Comparison of ENCODE assay signal across 19 cellular contexts in genomic region chr2:106323337-106324013, GRCh38.
"Had no signal": no experiment of that assay in that cellular context is flagged by ENCODE, and none has a peak within 500 bp of the region (broad histone marks: within the 10 kb centered on the region; RNA-seq: fewer than 3 reads in every experiment).

No MANE protein-coding gene starts in this region.

- H3K4me3 ChIP-seq: MG63, SJSA1, SK-N-MC had no signal

- H3K27me3 ChIP-seq: MG63, SJSA1 had no signal

- H3K4me1 ChIP-seq: SJSA1 had no signal

- H3K27ac ChIP-seq: SJSA1, SK-N-MC had no signal

- DNase-seq: Karpas-422, KBM-7, MG63, NCI-H1092 treated with DMSO at 0.1 percent for 48 hours, NCI-H1436 treated with DMSO at 0.1 percent for 48 hours, NCI-H1694, NCI-H1930, NCI-H2081, NCI-H2107, NCI-H2227 treated with DMSO at 0.1 percent for 48 hours, NCI-H524, NCI-H526 treated with DMSO at 0.1 percent for 48 hours, NCI-H748 treated with DMSO at 0.1 percent for 48 hours, Right ventricle myocardium superior, RPMI8226, SIG-M5, SW 1271 had no signal

- H3K36me3 ChIP-seq: MG63, SJSA1 had no signal

- H3K9me3 ChIP-seq: MG63, SJSA1 had no signal
